21 cellular contexts compared by ENCODE assay signal in genomic region chr11:79609511-79609910, GRCh38.
DNase-seq lines count a peak whose midpoint lies in the region; ATAC-seq and TF ChIP-seq lines count a peak whose summit lies in the region.
"Had no signal": no experiment of that assay in that cellular context is flagged by ENCODE, and none has a peak within 500 bp of the region (broad histone marks: within the 10 kb centered on the region; RNA-seq: fewer than 3 reads in every experiment).

No MANE protein-coding gene starts in this region.

- H3K9me3 ChIP-seq in heart left ventricle (peaks cover 0 to 3% (median 0%) of the 10 kb centered on the region in 12 donors), esophagus squamous epithelium (no peaks in the 10 kb centered on the region), neural cell (ENCODE audit: low read length) (no peaks in the 10 kb centered on the region), smooth muscle cell (replicated peaks; ENCODE audit: low read depth) (no peaks in the 10 kb centered on the region), thyroid gland (no peaks in the 10 kb centered on the region)
- H3K9me3 ChIP-seq: BLaER1, Caco-2, HAP-1 had no signal

- no peak for TF ChIP-seq CTCF in heart left ventricle (IDR thresholded peaks at IDR 0.05)
- TF ChIP-seq CTCF in esophagus squamous epithelium (IDR thresholded peaks at IDR 0.05) = no peak
- no peak for TF ChIP-seq CTCF in neural cell (IDR thresholded peaks at IDR 0.05; ENCODE audit: poor library complexity, severe bottlenecking)
- TF ChIP-seq CTCF in smooth muscle cell (IDR thresholded peaks at IDR 0.05; ENCODE audit: borderline replicate concordance, insufficient read depth, poor library complexity, severe bottlenecking) = no peak
- no peak for TF ChIP-seq CTCF in thyroid gland (IDR thresholded peaks at IDR 0.05)

- peaks cover 0 to 4% (median 0%) of the 10 kb centered on the region in 12 donors for H3K4me1 ChIP-seq in heart left ventricle
- H3K4me1 ChIP-seq in esophagus squamous epithelium = peaks cover 0 to 34% (median 8%) of the 10 kb centered on the region in 3 donors
- no peaks in the 10 kb centered on the region for H3K4me1 ChIP-seq in smooth muscle cell (ENCODE audit: low read depth)
- no peaks in the 10 kb centered on the region for H3K4me1 ChIP-seq in thyroid gland
- H3K4me1 ChIP-seq: BLaER1, Caco-2, HAP-1 had no signal

- H3K79me2 ChIP-seq in neural cell (replicated peaks; ENCODE audit: insufficient read depth, low read length) (no peaks in the 10 kb centered on the region), smooth muscle cell (ENCODE audit: low read depth) (no peaks in the 10 kb centered on the region)

- H3K27me3 ChIP-seq in heart left ventricle (no peaks in the 10 kb centered on the region), esophagus squamous epithelium (no peaks in the 10 kb centered on the region), neural cell (ENCODE audit: insufficient read depth, low read depth, low read length) (no peaks in the 10 kb centered on the region), smooth muscle cell (ENCODE audit: low read depth) (no peaks in the 10 kb centered on the region), thyroid gland (no peaks in the 10 kb centered on the region)
- H3K27me3 ChIP-seq: BLaER1 had no signal

- H3K27ac ChIP-seq in heart left ventricle (no peak overlapping the region), esophagus squamous epithelium (peak overlapping the region in 3 of 4 donors; percentile 56 to 80 (median 67)), neural cell (ENCODE audit: low read length) (peak overlapping the region; percentile 22), smooth muscle cell (ENCODE audit: low read depth) (no peak overlapping the region), thyroid gland (no peak overlapping the region)
- H3K27ac ChIP-seq: BLaER1, C4-2B had no signal

- H3K9ac ChIP-seq in neural cell (ENCODE audit: low read length) (no peak overlapping the region), smooth muscle cell (ENCODE audit: low read depth) (no peak overlapping the region)
- H3K9ac ChIP-seq: BLaER1 had no signal

- H4K20me1 ChIP-seq in neural cell (ENCODE audit: insufficient read depth) (no peaks in the 10 kb centered on the region), smooth muscle cell (ENCODE audit: low read depth) (no peaks in the 10 kb centered on the region)
- H4K20me1 ChIP-seq: BLaER1 had no signal

- ATAC-seq in heart left ventricle = peak; percentile 20 to 78 (median 73)
- ATAC-seq: CD8-positive, alpha-beta T cell; GM12878 had no signal

- no peak for TF ChIP-seq RAD21 in neural cell (conservative IDR thresholded peaks at IDR 0.05)

- no peak for TF ChIP-seq EP300 in neural cell (conservative IDR thresholded peaks at IDR 0.05; ENCODE audit: poor library complexity, severe bottlenecking)

- no peak overlapping the region for H3K4me3 ChIP-seq in heart left ventricle
- no peak overlapping the region for H3K4me3 ChIP-seq in esophagus squamous epithelium
- no peak overlapping the region for H3K4me3 ChIP-seq in neural cell (ENCODE audit: low read length)
- no peak overlapping the region for H3K4me3 ChIP-seq in smooth muscle cell
- H3K4me3 ChIP-seq in thyroid gland (replicated peaks in 1 of 3) = no peak overlapping the region
- H3K4me3 ChIP-seq: BLaER1, GM12878, HAP-1 had no signal

- no peak overlapping the region for H2AFZ ChIP-seq in neural cell (ENCODE audit: low read depth, low read length)
- H2AFZ ChIP-seq in smooth muscle cell (ENCODE audit: low read depth) = peak overlapping the region; percentile 12

- H3K9me2 ChIP-seq in neural cell (ENCODE audit: insufficient read depth, low read length) = no peaks in the 10 kb centered on the region

- H3K4me2 ChIP-seq in neural cell (ENCODE audit: low read length) = no peak overlapping the region
- H3K4me2 ChIP-seq in smooth muscle cell = no peak overlapping the region
- H3K4me2 ChIP-seq: BLaER1 had no signal

- 30 to 40% (median 33%) methylated on average over 2 of the region's 2 CpGs for WGBS in heart left ventricle, 4 donors
- WGBS in esophagus squamous epithelium, 2 donors = 55 to 68% methylated on average over 2 of the region's 2 CpGs
- 51% methylated on average over 2 of the region's 2 CpGs for WGBS in smooth muscle cell (ENCODE audit: low lambda C conversion rate)
- WGBS in thyroid gland, 2 donors = 76 to 79% methylated on average over 2 of the region's 2 CpGs

- intact Hi-C loops in heart left ventricle (cut with DNase I) (no loop called here), cardiac septum (cut with DNase I) (no loop called here), esophagus squamous epithelium (cut with DNase I) (no loop called here), thyroid gland (cut with DNase I) (no loop called here)

- H3K36me3 ChIP-seq in heart left ventricle (no peaks in the 10 kb centered on the region), esophagus squamous epithelium (no peaks in the 10 kb centered on the region), neural cell (ENCODE audit: insufficient read depth, low read length) (no peaks in the 10 kb centered on the region), smooth muscle cell (ENCODE audit: low read depth) (no peaks in the 10 kb centered on the region), thyroid gland (no peaks in the 10 kb centered on the region)
- H3K36me3 ChIP-seq: BLaER1, HAP-1 had no signal

- H3F3A ChIP-seq in neural cell (ENCODE audit: insufficient read depth, low read length, poor library complexity, severe bottlenecking) (no peaks in the 10 kb centered on the region), smooth muscle cell (ENCODE audit: low read depth) (no peaks in the 10 kb centered on the region)

- DNase-seq in heart left ventricle (no peak), cardiac septum (ENCODE audit: low spot score) (no peak), esophagus squamous epithelium (lab: John Stamatoyannopoulos, UW) (no peak), smooth muscle cell (lab: John Stamatoyannopoulos, UW; ENCODE audit: unreplicated experiment) (no peak), hippocampal formation (lab: John Stamatoyannopoulos, UW) (no peak), thyroid gland (no peak)
- DNase-seq in stimulated activated naive CD4-positive, alpha-beta T cell (lab: John Stamatoyannopoulos, UW) = no peak
- DNase-seq: Caco-2; CD4-positive, CD25-positive, alpha-beta regulatory T cell; CD8-positive, alpha-beta T cell; DMS153; DMS79; EL; GDM1; GOT3; HFFc6 had no signal

- TF ChIP-seq POLR2A in heart left ventricle (IDR thresholded peaks at IDR 0.05) = no peak
- no peak for TF ChIP-seq POLR2A in esophagus squamous epithelium (IDR thresholded peaks at IDR 0.05)
- no peak for TF ChIP-seq POLR2A in thyroid gland (IDR thresholded peaks at IDR 0.05)

TF ChIP-seq in neural cell, 6 proteins besides CTCF, POLR2A, EP300 and RAD21:
- no peak for TF ChIP-seq SMC3 (conservative IDR thresholded peaks at IDR 0.05; ENCODE audit: poor library complexity)
- TF ChIP-seq TAF1 (IDR thresholded peaks at IDR 0.05; ENCODE audit: low read depth) = no peak
- no peak for TF ChIP-seq POLR2AphosphoS5 (IDR thresholded peaks at IDR 0.05)
- TF ChIP-seq MXI1 (conservative IDR thresholded peaks at IDR 0.05; ENCODE audit: poor library complexity, severe bottlenecking) = no peak
- TF ChIP-seq EZH2 (IDR thresholded peaks at IDR 0.05; ENCODE audit: borderline replicate concordance, insufficient read depth, low read length, poor library complexity, severe bottlenecking) = no peak
- TF ChIP-seq REST (IDR thresholded peaks at IDR 0.05; ENCODE audit: borderline replicate concordance) = no peak
TF ChIP-seq in neural cell: peak in this region for 0.

Comparison
In these comparisons a context has a peak if more than half of its experiments do, and no peak if none do; other contexts are left out.
1. H3K27ac ChIP-seq: peak in esophagus squamous epithelium (3 of 4) and neural cell (single experiment); none in heart left ventricle (0 of 12), smooth muscle cell (single experiment) and thyroid gland (0 of 3).